In genomic region chr7:6636741-6637543, GRCh38 we compare ENCODE assay signal across 8 cellular contexts. TPM values are rescaled to one million over a fixed set of nuclear protein-coding genes. Genes with fewer than 3 reads are reported as not detected.
DNase-seq lines count a peak whose midpoint lies in the region; ATAC-seq and TF ChIP-seq lines count a peak whose summit lies in the region.

ZNF316 (plus strand) TSS chr7:6637318; CDS start chr7:6642410, 5,092 bp downstream.

- H2AFZ ChIP-seq in Karpas-422 (ENCODE audit: low read length): peak within 1 kb of the TSS; percentile 62; the same call in 1 of the 2 replicates

- peak within 1 kb of the TSS; percentile 84 for H3K27ac Mint-ChIP-seq in activated CD4-positive, alpha-beta T cell treated with anti-CD3 and anti-CD28 coated beads for 36 hours

- CTCF ChIA-PET in activated CD4-positive, alpha-beta T cell treated with anti-CD3 and anti-CD28 coated beads for 36 hours (lab: Charles Lee): interaction anchor here (0.6 kb wide), 1 partner anchor 59 kb away, joined by 3 read pairs; no protein-coding TSS in a partner anchor

- peaks cover 28% of the 10 kb centered on the region for H3K36me3 Mint-ChIP-seq in activated CD4-positive, alpha-beta T cell treated with anti-CD3 and anti-CD28 coated beads for 36 hours (ENCODE audit: low read depth)

- peak within 1 kb of the TSS; percentile 81 for H3K4me3 Mint-ChIP-seq in activated CD4-positive, alpha-beta T cell treated with anti-CD3 and anti-CD28 coated beads for 36 hours

- peaks cover 26% of the 10 kb centered on the region for H3K4me1 Mint-ChIP-seq in activated CD4-positive, alpha-beta T cell treated with anti-CD3 and anti-CD28 coated beads for 36 hours

- WGBS in right lobe of liver (ENCODE audit: insufficient coverage, low coverage, low lambda C conversion rate, missing lambda C conversion rate): 6% methylated on average over 10 of the region's 104 CpGs

- TF ChIP-seq CTCF in GM06990 (IDR thresholded peaks at IDR 0.05; ENCODE audit: insufficient read depth, low read length, poor library complexity, severe bottlenecking) (no peak), coronary artery (IDR thresholded peaks at IDR 0.05) (no peak), right lobe of liver (IDR thresholded peaks at IDR 0.05) (no peak)

- H3K27me3 Mint-ChIP-seq in activated CD4-positive, alpha-beta T cell treated with anti-CD3 and anti-CD28 coated beads for 36 hours: no peaks in the 10 kb centered on the region

- H3K4me2 ChIP-seq in Karpas-422 (ENCODE audit: low read depth, low read length, poor library complexity, severe bottlenecking): peak within 1 kb of the TSS; percentile 92

- H3K9me3 Mint-ChIP-seq in activated CD4-positive, alpha-beta T cell treated with anti-CD3 and anti-CD28 coated beads for 36 hours (ENCODE audit: low read depth): peaks cover 3% of the 10 kb centered on the region

- H3K9ac ChIP-seq in Karpas-422 (ENCODE audit: low read length): peak within 1 kb of the TSS; percentile 88

- H3K27ac ChIP-seq in Karpas-422 (ENCODE audit: low read length): peak within 1 kb of the TSS; percentile 15; the same call in 1 of the 2 replicates
- peak within 1 kb of the TSS; percentile 66 to 93 for H3K27ac ChIP-seq in coronary artery
- peak within 1 kb of the TSS; percentile 78 to 82 (median 80) for H3K27ac ChIP-seq in right lobe of liver

- H3K36me3 ChIP-seq in GM06990 (ENCODE audit: control insufficient read depth, insufficient read depth, low read length) (peaks cover 6% of the 10 kb centered on the region), Karpas-422 (ENCODE audit: insufficient read depth, low read length) (0 out of 2 replicates have a peak, but pooled peaks cover 6% of the 10 kb centered on the region), right lobe of liver (peaks cover 0 to 8% (median 0%) of the 10 kb centered on the region in 4 donors)

- H3K9me3 ChIP-seq in Karpas-422 (ENCODE audit: low read length): no peaks in the 10 kb centered on the region
- H3K9me3 ChIP-seq in right lobe of liver: no peaks in the 10 kb centered on the region

- ATAC-seq in GM21723 (IDR thresholded peaks at IDR 0.05; ENCODE audit: unreplicated experiment) (peak; percentile 78), right lobe of liver (peak; percentile 81 to 94 (median 90))
- peak; percentile 48 for ATAC-seq in activated CD4-positive, alpha-beta T cell treated with anti-CD3 and anti-CD28 coated beads for 36 hours

- H3K27me3 ChIP-seq in GM06990 (replicated peaks; ENCODE audit: control insufficient read depth, insufficient read depth, low read length) (no peaks in the 10 kb centered on the region), Karpas-422 (ENCODE audit: low read length) (no peaks in the 10 kb centered on the region), right lobe of liver (no peaks in the 10 kb centered on the region)

- TF ChIP-seq POLR2A in right lobe of liver (IDR thresholded peaks at IDR 0.05): peak; percentile 66

- H3K4me1 ChIP-seq in Karpas-422 (ENCODE audit: low read length) (peaks cover 16% of the 10 kb centered on the region), right lobe of liver (peaks cover 0 to 5% (median 0%) of the 10 kb centered on the region in 4 donors)

- no peaks in the 10 kb centered on the region for H3K9me2 ChIP-seq in Karpas-422 (replicated peaks; ENCODE audit: insufficient read depth, low read length)

- peaks cover 10% of the 10 kb centered on the region; the same call in 1 of the 2 replicates for H4K20me1 ChIP-seq in Karpas-422 (ENCODE audit: insufficient read depth, low read depth, low read length)

- POLR2A ChIA-PET in activated CD4-positive, alpha-beta T cell treated with anti-CD3 and anti-CD28 coated beads for 36 hours (lab: Charles Lee): no interaction called here

- intact Hi-C loops in activated CD4-positive, alpha-beta T cell treated with anti-CD3 and anti-CD28 coated beads for 36 hours (cut with DNase I, micrococcal nuclease): loop anchor here in 1 of 2 experiments (1.0 to 10.0 kb wide), 4 partner anchors 47 to 928 kb away; partner anchors contain the start of genes INTS15, MIOS, ZDHHC4 and ZNF12
- intact Hi-C loops in right lobe of liver (cut with DNase I): no loop called here

- H3K4me3 ChIP-seq in GM06990 (replicated peaks; ENCODE audit: low read depth, low read length): peak within 1 kb of the TSS; percentile 68
- peak within 1 kb of the TSS; percentile 78 for H3K4me3 ChIP-seq in Karpas-422 (ENCODE audit: low read length)
- H3K4me3 ChIP-seq in coronary artery: peak within 1 kb of the TSS; percentile 100
- peak within 1 kb of the TSS; percentile 68 to 94 (median 85) for H3K4me3 ChIP-seq in right lobe of liver

- peaks cover 42% of the 10 kb centered on the region for H3K79me2 ChIP-seq in Karpas-422 (ENCODE audit: low read length)

- DNase-seq in GM06990 (ENCODE audit: extremely low read depth, insufficient read length) (peak; percentile 80), Karpas-422 (peak; percentile 84), coronary artery (ENCODE audit: low spot score) (no peak), right lobe of liver (peak; percentile 74 to 78 (median 78)), NCI-H2107 treated with DMSO at 0.1 percent for 48 hours (lab: John Stamatoyannopoulos, UW; ENCODE audit: unreplicated experiment) (no peak)
- peak; percentile 71 for DNase-seq in activated CD4-positive, alpha-beta T cell treated with anti-CD3 and anti-CD28 coated beads for 36 hours
- peak; percentile 62 for DNase-seq in stimulated activated CD4-positive, alpha-beta T cell treated with anti-CD3 and anti-CD28 coated beads, Interleukin-4, amount 100 ng/mL, for 1 hour

RNA-seq across cellular contexts. Expression of gene ZNF316, which starts in this region (rescaled TPM):
- 9.1 and 20.3 TPM in 2 replicates for total RNA-seq in Karpas-422 (2014; rRNA removed; shearing (Covaris generic); ENCODE audit: low replicate concordance)
- 10 to 100 TPM; 15.7 to 20.8 TPM for total RNA-seq in activated CD4-positive, alpha-beta T cell treated with anti-CD3 and anti-CD28 coated beads for 36 hours
- total RNA-seq in right lobe of liver: 10 to 100 TPM in 4 of 6 experiments, 1 to 10 TPM in 2; 9.5 to 25.1 (median 15.2) TPM

Comparison
In these comparisons a context has a peak if more than half of its experiments do, and no peak if none do; other contexts are left out.
1. DNase-seq: peak in GM06990 (single experiment), Karpas-422 (single experiment), activated CD4-positive, alpha-beta T cell treated with anti-CD3 and anti-CD28 coated beads for 36 hours (single experiment), right lobe of liver (3 of 3) and stimulated activated CD4-positive, alpha-beta T cell treated with anti-CD3 and anti-CD28 coated beads, Interleukin-4, amount 100 ng/mL, for 1 hour (single experiment); none in coronary artery (single experiment) and NCI-H2107 treated with DMSO at 0.1 percent for 48 hours (single experiment).
2. H3K27ac ChIP-seq: peak in every context shown above with its lines; median percentile 80 in right lobe of liver; 80 in coronary artery; 15 in Karpas-422.
3. Peak in every context shown above with its lines, with median percentiles within 50 percentile points of each other: H3K4me3 ChIP-seq and ATAC-seq.